Comparison of ENCODE assay signal across 11 cellular contexts in genomic region chr1:21623411-21623961, GRCh38. TPM values are rescaled to one million over a fixed set of nuclear protein-coding genes. Genes with fewer than 3 reads are reported as not detected.
DNase-seq lines count a peak whose midpoint lies in the region; ATAC-seq and TF ChIP-seq lines count a peak whose summit lies in the region.
"Had no signal": no experiment of that assay in that cellular context is flagged by ENCODE, and none has a peak within 500 bp of the region (broad histone marks: within the 10 kb centered on the region; RNA-seq: fewer than 3 reads in every experiment).

No MANE protein-coding gene starts in this region.

- no peaks in the 10 kb centered on the region for H3K36me3 ChIP-seq in hepatocyte (replicated peaks; ENCODE audit: insufficient read depth, low read depth)

- no peaks in the 10 kb centered on the region for H3K9me3 Mint-ChIP-seq in activated T-cell treated with anti-CD3 and anti-CD28 coated beads, Interleukin-2, amount 50 U/mL, for 72 hours

- peaks cover 46% of the 10 kb centered on the region for H3K4me1 ChIP-seq in hepatocyte (ENCODE audit: insufficient read depth)

- 72% methylated on average over 10 of the region's 10 CpGs for WGBS in hepatocyte (ENCODE audit: low lambda C conversion rate, missing lambda C conversion rate)

- H3K4me2 ChIP-seq in hepatocyte: peak overlapping the region; percentile 90

- ATAC-seq in activated T-cell treated with anti-CD3 and anti-CD28 coated beads, Interleukin-2, amount 50 U/mL, for 72 hours (replicated peaks in 1 of 2): no peak

- H3K4me3 Mint-ChIP-seq in activated T-cell treated with anti-CD3 and anti-CD28 coated beads, Interleukin-2, amount 50 U/mL, for 72 hours: no peak overlapping the region

- TF ChIP-seq CTCF in hepatocyte (IDR thresholded peaks at IDR 0.05; ENCODE audit: poor library complexity): no peak

- H3K4me3 ChIP-seq in hepatocyte: no peak overlapping the region

- no peaks in the 10 kb centered on the region for H3K9me3 ChIP-seq in hepatocyte (ENCODE audit: low read depth)

- DNase-seq in NCI-H2081 (lab: John Stamatoyannopoulos, UW) (peak; percentile 24 to 62), NCI-H2081 treated with DMSO at 0.1 percent for 48 hours (lab: John Stamatoyannopoulos, UW) (no peak), NCI-H510A (lab: John Stamatoyannopoulos, UW) (peak; percentile 52), hepatocyte (ENCODE audit: low spot score) (peak; percentile 82), activated gamma-delta T cell (lab: John Stamatoyannopoulos, UW) (no peak)
- DNase-seq in activated T-cell treated with anti-CD3 and anti-CD28 coated beads, Interleukin-2, amount 50 U/mL, for 72 hours: no peak
- DNase-seq in activated T-cell treated with anti-CD3 and anti-CD28 coated beads, Interleukin-2, amount 50 U/mL, for 48 hours: no peak
- DNase-seq: activated CD4-positive, alpha-beta T cell treated with anti-CD3 and anti-CD28 coated beads for 48 hours; IMR-90; stimulated activated CD8-positive, alpha-beta memory T cell treated with anti-CD3 and anti-CD28 coated beads, Interleukin-4, amount 100 ng/mL, for 48 hours had no signal

- no peak overlapping the region for H2AFZ ChIP-seq in hepatocyte

- peaks cover 24% of the 10 kb centered on the region for H3K27me3 Mint-ChIP-seq in activated T-cell treated with anti-CD3 and anti-CD28 coated beads, Interleukin-2, amount 50 U/mL, for 72 hours (ENCODE audit: low read depth)

- H3K79me2 ChIP-seq in hepatocyte: no peaks in the 10 kb centered on the region

- H3K27ac Mint-ChIP-seq in activated T-cell treated with anti-CD3 and anti-CD28 coated beads, Interleukin-2, amount 50 U/mL, for 72 hours: no peak overlapping the region

- no peaks in the 10 kb centered on the region for H3K36me3 Mint-ChIP-seq in activated T-cell treated with anti-CD3 and anti-CD28 coated beads, Interleukin-2, amount 50 U/mL, for 72 hours (ENCODE audit: insufficient read depth in 2 of 2)

- no peaks in the 10 kb centered on the region for H3K9me2 ChIP-seq in hepatocyte (replicated peaks; ENCODE audit: insufficient read depth)

- no peaks in the 10 kb centered on the region for H4K20me1 ChIP-seq in hepatocyte (ENCODE audit: insufficient read depth, poor library complexity, severe bottlenecking)

- no peaks in the 10 kb centered on the region for H3K27me3 ChIP-seq in hepatocyte

- H3K27ac ChIP-seq in hepatocyte (peak overlapping the region; percentile 94), temporal lobe (ENCODE audit: low read depth, low read length) (peak overlapping the region; percentile 25)

- no peaks in the 10 kb centered on the region for H3K4me1 Mint-ChIP-seq in activated T-cell treated with anti-CD3 and anti-CD28 coated beads, Interleukin-2, amount 50 U/mL, for 72 hours (ENCODE audit: low read depth)

RNA-seq across cellular contexts. Expression of gene RAP1GAP, which starts 45.7 kb away (rescaled TPM):
- total RNA-seq in hepatocyte: 12.0 and 12.3 TPM in 2 replicates
- 14.2 and 18.0 TPM in 2 replicates for polyA plus RNA-seq in hepatocyte
- 22.6 TPM for total RNA-seq in temporal lobe
- total RNA-seq in activated T-cell treated with anti-CD3 and anti-CD28 coated beads, Interleukin-2, amount 50 U/mL, for 72 hours: 1 to 10 TPM; 1.2 to 2.4 TPM

Comparison
In these comparisons a context has a peak if more than half of its experiments do, and no peak if none do; other contexts are left out.
1. DNase-seq: peak in NCI-H2081 (2 of 2), NCI-H510A (single experiment) and hepatocyte (single experiment); none in NCI-H2081 treated with DMSO at 0.1 percent for 48 hours (single experiment), activated gamma-delta T cell (single experiment), activated T-cell treated with anti-CD3 and anti-CD28 coated beads, Interleukin-2, amount 50 U/mL, for 72 hours (0 of 2) and activated T-cell treated with anti-CD3 and anti-CD28 coated beads, Interleukin-2, amount 50 U/mL, for 48 hours (0 of 2).